Comparison of ENCODE assay signal across 29 cellular contexts in genomic region chr14:26130690-26131089, GRCh38.
"Had no signal": no experiment of that assay in that cellular context is flagged by ENCODE, and none has a peak within 500 bp of the region (broad histone marks: within the 10 kb centered on the region; RNA-seq: fewer than 3 reads in every experiment).

No MANE protein-coding gene starts in this region.

- ATAC-seq: stimulated activated effector memory CD8-positive, alpha-beta T cell treated with anti-CD3 and anti-CD28 coated beads, Interleukin-12 subunit alpha, Interleukin-12 subunit beta, amount 100 ng/mL, for 72 hours; stimulated activated memory B cell treated with anti-CD40 and anti-IgM and Interleukin-4, amounts not matched to agents 10 μg/mL and 1 μg/mL and 100 μg/mL, for 72 hours; stimulated activated naive B cell treated with anti-CD40 and anti-IgM and Interleukin-4, amounts not matched to agents 10 μg/mL and 1 μg/mL and 100 μg/mL, for 72 hours; stimulated activated naive CD8-positive, alpha-beta T cell treated with anti-CD3 and anti-CD28 coated beads, Interleukin-15, amount 100 ng/mL, for 72 hours; stimulated activated naive CD8-positive, alpha-beta T cell treated with anti-CD3 and anti-CD28 coated beads, Interleukin-15, Interleukin-2, amounts not matched to agents 100 U/mL and 50 U/mL, for 24 hours; upper lobe of right lung had no signal

- H3K36me3 Mint-ChIP-seq: stimulated activated effector memory CD8-positive, alpha-beta T cell treated with anti-CD3 and anti-CD28 coated beads, Interleukin-12 subunit alpha, Interleukin-12 subunit beta, amount 100 ng/mL, for 72 hours; stimulated activated memory B cell treated with anti-CD40 and anti-IgM and Interleukin-4, amounts not matched to agents 10 μg/mL and 1 μg/mL and 100 μg/mL, for 72 hours; stimulated activated naive B cell treated with anti-CD40 and anti-IgM and Interleukin-4, amounts not matched to agents 10 μg/mL and 1 μg/mL and 100 μg/mL, for 72 hours; type B pancreatic cell had no signal

- H3K36me3 ChIP-seq: stomach, suprapubic skin, thoracic aorta, thyroid gland, tibial artery, tibial nerve, transverse colon, upper lobe of left lung, upper lobe of right lung, uterus, vagina had no signal

- H3K27me3 ChIP-seq: stomach, suprapubic skin, testis, thyroid gland, tibial artery, tibial nerve, transverse colon, upper lobe of left lung, upper lobe of right lung, uterus, vagina had no signal

- H3K9me3 ChIP-seq: stomach, suprapubic skin, testis, thoracic aorta, thyroid gland, tibial artery, tibial nerve, transverse colon, upper lobe of left lung, upper lobe of right lung, uterus, vagina had no signal

- FAIRE-seq: urothelium cell line had no signal

- H3K4me3 ChIP-seq: stomach, suprapubic skin, testis, thoracic aorta, thyroid gland, tibial artery, tibial nerve, transverse colon, upper lobe of left lung, upper lobe of right lung, uterus, vagina had no signal

- H3K4me1 ChIP-seq: stomach, suprapubic skin, testis, thyroid gland, tibial artery, tibial nerve, transverse colon, upper lobe of left lung, upper lobe of right lung, uterus had no signal

- H3K27ac ChIP-seq: stomach, suprapubic skin, testis, thoracic aorta, thyroid gland, tibial artery, tibial nerve, transverse colon, upper lobe of left lung, upper lobe of right lung, uterus, vagina had no signal

- H3K4me3 Mint-ChIP-seq: stimulated activated effector memory CD8-positive, alpha-beta T cell treated with anti-CD3 and anti-CD28 coated beads, Interleukin-12 subunit alpha, Interleukin-12 subunit beta, amount 100 ng/mL, for 72 hours; stimulated activated memory B cell treated with anti-CD40 and anti-IgM and Interleukin-4, amounts not matched to agents 10 μg/mL and 1 μg/mL and 100 μg/mL, for 72 hours; stimulated activated naive B cell treated with anti-CD40 and anti-IgM and Interleukin-4, amounts not matched to agents 10 μg/mL and 1 μg/mL and 100 μg/mL, for 72 hours; stimulated activated naive CD8-positive, alpha-beta T cell treated with anti-CD3 and anti-CD28 coated beads, Interleukin-15, amount 100 ng/mL, for 72 hours; stimulated activated naive CD8-positive, alpha-beta T cell treated with anti-CD3 and anti-CD28 coated beads, Interleukin-15, Interleukin-2, amounts not matched to agents 100 ng/mL and 50 ng/mL, for 24 hours; type B pancreatic cell had no signal

- H3K27ac Mint-ChIP-seq: stimulated activated effector memory CD8-positive, alpha-beta T cell treated with anti-CD3 and anti-CD28 coated beads, Interleukin-12 subunit alpha, Interleukin-12 subunit beta, amount 100 ng/mL, for 72 hours; stimulated activated memory B cell treated with anti-CD40 and anti-IgM and Interleukin-4, amounts not matched to agents 10 μg/mL and 1 μg/mL and 100 μg/mL, for 72 hours; stimulated activated naive B cell treated with anti-CD40 and anti-IgM and Interleukin-4, amounts not matched to agents 10 μg/mL and 1 μg/mL and 100 μg/mL, for 72 hours; stimulated activated naive CD8-positive, alpha-beta T cell treated with anti-CD3 and anti-CD28 coated beads, Interleukin-15, amount 100 ng/mL, for 72 hours; stimulated activated naive CD8-positive, alpha-beta T cell treated with anti-CD3 and anti-CD28 coated beads, Interleukin-15, Interleukin-2, amounts not matched to agents 100 ng/mL and 50 ng/mL, for 24 hours; type B pancreatic cell had no signal

- DNase-seq: stimulated activated CD4-positive, alpha-beta T cell treated with anti-CD3 and anti-CD28 coated beads, Interleukin-2, amount 100 ng/mL, for 48 hours; stimulated activated CD4-positive, alpha-beta T cell treated with anti-CD3 and anti-CD28 coated beads, Interleukin-4, amount 100 ng/mL, for 1 hour; stimulated activated CD4-positive, alpha-beta T cell treated with anti-CD3 and anti-CD28 coated beads, Interleukin-4, amount 100 ng/mL, for 24 hours; stimulated activated CD4-positive, alpha-beta T cell treated with anti-CD3 and anti-CD28 coated beads, Interleukin-4, amount 100 ng/mL, for 4 hours; stimulated activated CD8-positive, alpha-beta memory T cell treated with anti-CD3 and anti-CD28 coated beads, Interleukin-4, amount 100 ng/mL, for 48 hours; stimulated activated naive B cell treated with anti-CD40 and anti-IgM and Interleukin-4, amounts not matched to agents 10 μg/mL and 1 μg/mL and 100 μg/mL, for 72 hours; stimulated activated naive CD4-positive, alpha-beta T cell; stimulated activated naive CD4-positive, alpha-beta T cell treated with Interleukin-2 at 50 U/mL for 16 hours; stimulated activated naive CD8-positive, alpha-beta T cell treated with anti-CD3 and anti-CD28 coated beads, Interleukin-15, amount 100 ng/mL, for 72 hours; stimulated activated naive CD8-positive, alpha-beta T cell treated with anti-CD3 and anti-CD28 coated beads, Interleukin-15, Interleukin-2, amounts not matched to agents 100 U/mL and 50 U/mL, for 24 hours; stomach; substantia nigra; testis; thyroid gland; tibial artery; transverse colon; trophoblast cell; upper lobe of left lung; upper lobe of right lung; uterus had no signal

- H3K4me1 Mint-ChIP-seq: stimulated activated effector memory CD8-positive, alpha-beta T cell treated with anti-CD3 and anti-CD28 coated beads, Interleukin-12 subunit alpha, Interleukin-12 subunit beta, amount 100 ng/mL, for 72 hours; stimulated activated memory B cell treated with anti-CD40 and anti-IgM and Interleukin-4, amounts not matched to agents 10 μg/mL and 1 μg/mL and 100 μg/mL, for 72 hours; stimulated activated naive B cell treated with anti-CD40 and anti-IgM and Interleukin-4, amounts not matched to agents 10 μg/mL and 1 μg/mL and 100 μg/mL, for 72 hours; stimulated activated naive CD8-positive, alpha-beta T cell treated with anti-CD3 and anti-CD28 coated beads, Interleukin-15, amount 100 ng/mL, for 72 hours had no signal

- H3K27me3 Mint-ChIP-seq: stimulated activated memory B cell treated with anti-CD40 and anti-IgM and Interleukin-4, amounts not matched to agents 10 μg/mL and 1 μg/mL and 100 μg/mL, for 72 hours; stimulated activated naive B cell treated with anti-CD40 and anti-IgM and Interleukin-4, amounts not matched to agents 10 μg/mL and 1 μg/mL and 100 μg/mL, for 72 hours; stimulated activated naive CD8-positive, alpha-beta T cell treated with anti-CD3 and anti-CD28 coated beads, Interleukin-15, amount 100 ng/mL, for 72 hours; stimulated activated naive CD8-positive, alpha-beta T cell treated with anti-CD3 and anti-CD28 coated beads, Interleukin-15, Interleukin-2, amounts not matched to agents 100 ng/mL and 50 ng/mL, for 24 hours; type B pancreatic cell had no signal

- H3K9me3 Mint-ChIP-seq: stimulated activated memory B cell treated with anti-CD40 and anti-IgM and Interleukin-4, amounts not matched to agents 10 μg/mL and 1 μg/mL and 100 μg/mL, for 72 hours; type B pancreatic cell had no signal
